ENCODE assay signal across 8 cellular contexts in the genomic region with DNA sequence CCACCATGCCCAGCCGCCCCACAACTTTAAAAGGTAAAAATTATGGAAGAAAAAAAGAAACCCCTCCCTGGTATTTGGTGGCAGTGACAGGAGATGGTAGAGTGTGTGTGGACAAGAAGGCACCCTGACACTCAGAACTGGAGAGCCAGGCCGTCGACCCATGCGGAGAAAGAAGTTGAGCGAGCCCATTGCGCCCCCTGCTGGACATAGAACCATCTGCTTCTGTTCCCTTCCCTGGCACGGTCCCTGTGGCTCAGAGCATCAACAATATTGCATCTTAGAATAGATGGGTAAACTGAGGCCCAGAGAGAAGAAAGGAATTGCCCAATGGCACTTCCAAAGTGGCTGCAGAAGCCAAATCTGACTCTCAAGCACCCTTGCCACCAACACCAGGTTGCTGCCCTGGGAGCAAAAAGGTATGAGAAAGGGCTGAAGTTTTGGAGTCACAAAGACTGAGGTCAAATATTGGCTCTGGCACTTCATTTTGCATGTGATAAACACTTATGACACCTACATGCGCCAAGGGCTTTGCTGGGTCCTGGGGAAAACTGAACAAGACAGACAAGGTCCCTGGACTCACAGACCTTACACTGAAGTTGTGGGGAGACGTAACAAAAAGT. TPM values are rescaled to one million over a fixed set of nuclear protein-coding genes. Genes with fewer than 3 reads are reported as not detected.
A peak's percentile ranks its signal among the peaks of the same experiment; 100 is the strongest.
DNase-seq lines count a peak whose midpoint lies in the region; ATAC-seq and TF ChIP-seq lines count a peak whose summit lies in the region.

No MANE protein-coding gene starts in this region.

- in situ Hi-C loops in ACHN (cut with HindIII; ENCODE audit: low pct_ligation_motif_present, low pct_unique_long_range_greater_than_20kb, low sequenced_read_pairs) (no loop called here), GM23248 (cut with MboI) (no loop called here)

- H3K9me3 ChIP-seq in GM23248 (ENCODE audit: low read depth): no peaks in the 10 kb centered on the region
- no peaks in the 10 kb centered on the region for H3K9me3 ChIP-seq in lower lobe of right lung

- TF ChIP-seq CTCF in lower lobe of right lung (IDR thresholded peaks at IDR 0.05): peak; percentile 80

- H3K4me3 Mint-ChIP-seq in activated CD4-positive, alpha-beta T cell treated with anti-CD3 and anti-CD28 coated beads, Interleukin-2, amount 10 ng/mL, durations not matched to agents 7 days and 5 days: no peak overlapping the region

- H3K9me3 Mint-ChIP-seq in activated CD4-positive, alpha-beta T cell treated with anti-CD3 and anti-CD28 coated beads, Interleukin-2, amount 10 ng/mL, durations not matched to agents 7 days and 5 days: no peaks in the 10 kb centered on the region

- DNase-seq in ACHN (peak; percentile 60), GM23248 (peak; percentile 87), NCI-H510A (lab: John Stamatoyannopoulos, UW) (peak; percentile 44), dedifferentiated amniotic fluid mesenchymal stem cell (ENCODE audit: extremely low spot score) (peak; percentile 75), lower lobe of right lung (peak; percentile 83)
- peak; percentile 80 for DNase-seq in activated CD4-positive, alpha-beta T cell treated with anti-CD3 and anti-CD28 coated beads, Interleukin-2, amount 10 ng/mL, durations not matched to agents 7 days and 5 days
- DNase-seq in stimulated activated CD8-positive, alpha-beta memory T cell treated with anti-CD3 and anti-CD28 coated beads, Interleukin-12 subunit alpha, Interleukin-12 subunit beta, amount 100 ng/mL, for 4 hours (ENCODE audit: low read depth): peak; percentile 46

- H3K4me1 ChIP-seq in GM23248 (ENCODE audit: insufficient read depth): no peaks in the 10 kb centered on the region
- no peaks in the 10 kb centered on the region for H3K4me1 ChIP-seq in lower lobe of right lung

- no peaks in the 10 kb centered on the region for H3K79me2 ChIP-seq in GM23248 (ENCODE audit: insufficient read depth)

- no peak overlapping the region for H2AFZ ChIP-seq in GM23248

- H3K9me2 ChIP-seq in GM23248 (ENCODE audit: insufficient read depth): no peaks in the 10 kb centered on the region

- 24 to 28% methylated on average over 9 of the region's 9 CpGs for WGBS in GM23248 (ENCODE audit: low coverage in 1 of 2, low lambda C conversion rate in 2 of 2, missing lambda C conversion rate in 2 of 2), 2 experiments

- POLR2A ChIA-PET in activated CD4-positive, alpha-beta T cell treated with anti-CD3 and anti-CD28 coated beads, Interleukin-2, amount 10 ng/mL, durations not matched to agents 7 days and 5 days (lab: Charles Lee): no interaction called here

- CTCF ChIA-PET in activated CD4-positive, alpha-beta T cell treated with anti-CD3 and anti-CD28 coated beads, Interleukin-2, amount 10 ng/mL, durations not matched to agents 7 days and 5 days (lab: Charles Lee): interaction anchor here (0.8 to 2.9 kb wide), 8 partner anchors 9 to 44 kb away, joined by 3 to 12 read pairs (median 6); partner anchors contain the start of gene MRPL11

- no peaks in the 10 kb centered on the region for H3K27me3 ChIP-seq in GM23248 (replicated peaks; ENCODE audit: insufficient read depth)
- H3K27me3 ChIP-seq in lower lobe of right lung (ENCODE audit: low read depth): no peaks in the 10 kb centered on the region

- H3K9ac ChIP-seq in GM23248: no peak overlapping the region

- H3K27me3 Mint-ChIP-seq in activated CD4-positive, alpha-beta T cell treated with anti-CD3 and anti-CD28 coated beads, Interleukin-2, amount 10 ng/mL, durations not matched to agents 7 days and 5 days: no peaks in the 10 kb centered on the region

- H3K4me1 Mint-ChIP-seq in activated CD4-positive, alpha-beta T cell treated with anti-CD3 and anti-CD28 coated beads, Interleukin-2, amount 10 ng/mL, durations not matched to agents 7 days and 5 days: peaks cover 3% of the 10 kb centered on the region

- H3K4me2 ChIP-seq in GM23248 (ENCODE audit: unreplicated experiment): no peak overlapping the region

- H3K4me3 ChIP-seq in GM23248: no peak overlapping the region
- no peak overlapping the region for H3K4me3 ChIP-seq in lower lobe of right lung

- intact Hi-C loops in lower lobe of right lung (cut with DNase I): no loop called here

- H4K20me1 ChIP-seq in GM23248 (ENCODE audit: insufficient read depth): no peaks in the 10 kb centered on the region

- ATAC-seq in lower lobe of right lung (peak; percentile 79 to 89), HG03354 (IDR thresholded peaks at IDR 0.05; ENCODE audit: poor library complexity, severe bottlenecking, unreplicated experiment) (no peak)

- no peaks in the 10 kb centered on the region for H3F3A ChIP-seq in GM23248 (ENCODE audit: insufficient read depth)

- peaks cover 11% of the 10 kb centered on the region for H3K36me3 Mint-ChIP-seq in activated CD4-positive, alpha-beta T cell treated with anti-CD3 and anti-CD28 coated beads, Interleukin-2, amount 10 ng/mL, durations not matched to agents 7 days and 5 days (ENCODE audit: low read depth)

- no peak overlapping the region for H3K27ac Mint-ChIP-seq in activated CD4-positive, alpha-beta T cell treated with anti-CD3 and anti-CD28 coated beads, Interleukin-2, amount 10 ng/mL, durations not matched to agents 7 days and 5 days

- H3K36me3 ChIP-seq in GM23248 (ENCODE audit: low read depth) (0 out of 2 replicates have a peak, but pooled peaks cover 4% of the 10 kb centered on the region), lower lobe of right lung (peaks cover 29% of the 10 kb centered on the region)

- no peak overlapping the region for H3K27ac ChIP-seq in GM23248
- H3K27ac ChIP-seq in lower lobe of right lung: no peak overlapping the region

RNA-seq across cellular contexts. Expression of gene MRPL11, which starts 8.6 kb away (rescaled TPM):
- 36.7 and 53.5 TPM in 2 replicates for total RNA-seq in GM23248 (2014; rRNA removed; shearing (Covaris generic))
- 75.7 and 76.6 TPM in 2 replicates for polyA plus RNA-seq in GM23248 (2016; fragmentation: Nextera tagmentation; extraction: Ambion mirVana)
- 10 to 100 TPM; 72.4 to 76.4 TPM for total RNA-seq in activated CD4-positive, alpha-beta T cell treated with anti-CD3 and anti-CD28 coated beads, Interleukin-2, amount 10 ng/mL, durations not matched to agents 7 days and 5 days
- 32.7 TPM for total RNA-seq in lower lobe of right lung

RNA-seq across cellular contexts. Expression of gene NPAS4, which starts 9.3 kb away (rescaled TPM):
- not detected in 2 replicates for total RNA-seq in GM23248 (2014; rRNA removed; shearing (Covaris generic))
- polyA plus RNA-seq in GM23248 (2016; fragmentation: Nextera tagmentation; extraction: Ambion mirVana): not detected in 2 replicates
- total RNA-seq in activated CD4-positive, alpha-beta T cell treated with anti-CD3 and anti-CD28 coated beads, Interleukin-2, amount 10 ng/mL, durations not matched to agents 7 days and 5 days: under 1 TPM; 0.27 to 0.52 TPM
- not detected for total RNA-seq in lower lobe of right lung

RNA-seq across cellular contexts. Expression of gene PELI3, which starts 36.6 kb away (rescaled TPM):
- 8.1 and 10.5 TPM in 2 replicates for total RNA-seq in GM23248 (2014; rRNA removed; shearing (Covaris generic))
- 5.3 and 5.8 TPM in 2 replicates for polyA plus RNA-seq in GM23248 (2016; fragmentation: Nextera tagmentation; extraction: Ambion mirVana)
- 1 to 10 TPM; 6.7 to 7.2 TPM for total RNA-seq in activated CD4-positive, alpha-beta T cell treated with anti-CD3 and anti-CD28 coated beads, Interleukin-2, amount 10 ng/mL, durations not matched to agents 7 days and 5 days
- total RNA-seq in lower lobe of right lung: 21.4 TPM

RNA-seq across cellular contexts. Expression of gene DPP3, which starts 50.1 kb away (rescaled TPM):
- total RNA-seq in GM23248 (2014; rRNA removed; shearing (Covaris generic)): 50.8 and 64.1 TPM in 2 replicates
- polyA plus RNA-seq in GM23248 (2016; fragmentation: Nextera tagmentation; extraction: Ambion mirVana): 33.5 and 34.7 TPM in 2 replicates
- total RNA-seq in activated CD4-positive, alpha-beta T cell treated with anti-CD3 and anti-CD28 coated beads, Interleukin-2, amount 10 ng/mL, durations not matched to agents 7 days and 5 days: 10 to 100 TPM; 78.4 to 82.3 TPM
- 32.7 TPM for total RNA-seq in lower lobe of right lung

RNA-seq across cellular contexts. Expression of gene SLC29A2, which starts 58.5 kb away (rescaled TPM):
- total RNA-seq in GM23248 (2014; rRNA removed; shearing (Covaris generic)): not detected in 2 replicates
- polyA plus RNA-seq in GM23248 (2016; fragmentation: Nextera tagmentation; extraction: Ambion mirVana): not detected in 2 replicates
- 1 to 10 TPM; 8.3 to 8.9 TPM for total RNA-seq in activated CD4-positive, alpha-beta T cell treated with anti-CD3 and anti-CD28 coated beads, Interleukin-2, amount 10 ng/mL, durations not matched to agents 7 days and 5 days
- total RNA-seq in lower lobe of right lung: 10.6 TPM
